In genomic region chr4:121685257-121685656, GRCh38 we compare ENCODE assay signal across 34 cellular contexts. TPM values are rescaled to one million over a fixed set of nuclear protein-coding genes. Genes with fewer than 3 reads are reported as not detected.
DNase-seq lines count a peak whose midpoint lies in the region; ATAC-seq and TF ChIP-seq lines count a peak whose summit lies in the region.
"Had no signal": no experiment of that assay in that cellular context is flagged by ENCODE, and none has a peak within 500 bp of the region (broad histone marks: within the 10 kb centered on the region; RNA-seq: fewer than 3 reads in every experiment).

No MANE protein-coding gene starts in this region.

- H3K9me3 ChIP-seq in CD4-positive, CD25-positive, alpha-beta regulatory T cell (ENCODE audit: control insufficient read depth in 2 of 2, low read length in 2 of 2) = no peaks in the 10 kb centered on the region
- H3K9me3 ChIP-seq in PC-3 (ENCODE audit: low read length) (no peaks in the 10 kb centered on the region), endodermal cell (ENCODE audit: control insufficient read depth, low read length) (no peaks in the 10 kb centered on the region), neural progenitor cell (ENCODE audit: low read depth) (no peaks in the 10 kb centered on the region)
- H3K9me3 ChIP-seq: BE2C, HAP-1, right atrium auricular region, thoracic aorta, uterus had no signal

- H3K4me1 Mint-ChIP-seq in CD4-positive, CD25-positive, alpha-beta regulatory T cell = peaks cover 0 to 8% (median 2%) of the 10 kb centered on the region in 4 donors
- H3K4me1 Mint-ChIP-seq in endodermal cell = peaks cover 12% of the 10 kb centered on the region
- no peaks in the 10 kb centered on the region for H3K4me1 Mint-ChIP-seq in neural progenitor cell

- H2AFZ ChIP-seq in PC-3 (ENCODE audit: low read length) (no peak overlapping the region), neural progenitor cell (replicated peaks) (no peak overlapping the region)
- H2AFZ ChIP-seq: hepatocyte had no signal

- intact Hi-C loops in PC-3 (cut with micrococcal nuclease) = no loop called here

- H4K20me1 ChIP-seq in PC-3 (ENCODE audit: low read length) = peaks cover 24% of the 10 kb centered on the region
- H4K20me1 ChIP-seq in neural progenitor cell (ENCODE audit: low read depth) = no peaks in the 10 kb centered on the region

- H3K27me3 Mint-ChIP-seq in CD4-positive, CD25-positive, alpha-beta regulatory T cell = no peaks in the 10 kb centered on the region
- H3K27me3 Mint-ChIP-seq in endodermal cell (ENCODE audit: insufficient read depth) (no peaks in the 10 kb centered on the region), neural progenitor cell (ENCODE audit: insufficient read depth, low read depth) (no peaks in the 10 kb centered on the region)
- H3K27me3 Mint-ChIP-seq: activated T-helper 17 cell treated with anti-CD3 and anti-CD28 coated beads, Interleukin-2, amount 50 U/mL, for 72 hours had no signal

- H3K27ac Mint-ChIP-seq in CD4-positive, CD25-positive, alpha-beta regulatory T cell = peak overlapping the region in 2 of 3 donors; percentile 21 to 45
- H3K27ac Mint-ChIP-seq in endodermal cell (peak overlapping the region; percentile 36), neural progenitor cell (no peak overlapping the region)
- H3K27ac Mint-ChIP-seq: activated T-helper 17 cell treated with anti-CD3 and anti-CD28 coated beads, Interleukin-2, amount 50 U/mL, for 72 hours; T-helper 2 cell treated with Interferon-gamma antibody and Interleukin-4, amounts not matched to agents 5 μg/mL and 100 μg/mL, for 36 hours had no signal

- H3K27me3 ChIP-seq in CD4-positive, CD25-positive, alpha-beta regulatory T cell (ENCODE audit: control insufficient read depth, insufficient read depth, low read length) = no peaks in the 10 kb centered on the region
- H3K27me3 ChIP-seq in PC-3 (ENCODE audit: low read length) (no peaks in the 10 kb centered on the region), endodermal cell (ENCODE audit: control insufficient read depth, insufficient read depth, low read length, poor library complexity, severe bottlenecking) (no peaks in the 10 kb centered on the region), neural progenitor cell (no peaks in the 10 kb centered on the region)
- H3K27me3 ChIP-seq: BE2C, cardiac muscle cell, hepatocyte, right atrium auricular region, uterus had no signal

- H3F3A ChIP-seq in PC-3 (ENCODE audit: low read length, unreplicated experiment) = peaks cover 3% of the 10 kb centered on the region
- H3F3A ChIP-seq in neural progenitor cell (ENCODE audit: low read depth) = no peaks in the 10 kb centered on the region

- no peak overlapping the region for H3K27ac ChIP-seq in CD4-positive, CD25-positive, alpha-beta regulatory T cell (ENCODE audit: insufficient read depth, low read length, poor library complexity, severe bottlenecking)
- H3K27ac ChIP-seq in PC-3 (ENCODE audit: low read length) (peak overlapping the region; percentile 100), endodermal cell (ENCODE audit: low read depth, low read length) (no peak overlapping the region), neural progenitor cell (peak overlapping the region; percentile 38), substantia nigra (ENCODE audit: low read depth, low read length, poor library complexity, severe bottlenecking) (no peak overlapping the region), caudate nucleus (ENCODE audit: low read depth, low read length) (no peak overlapping the region)
- H3K27ac ChIP-seq: cardiac muscle cell, hepatocyte, right atrium auricular region, thoracic aorta had no signal

- peak overlapping the region; percentile 72 for H3K9ac ChIP-seq in PC-3 (ENCODE audit: low read length)
- no peak overlapping the region for H3K9ac ChIP-seq in endodermal cell (ENCODE audit: extremely low read depth, low read length, poor library complexity, severe bottlenecking)
- no peak overlapping the region for H3K9ac ChIP-seq in neural progenitor cell

- DNase-seq in CD4-positive, CD25-positive, alpha-beta regulatory T cell = no peak
- DNase-seq in PC-3 (no peak), endodermal cell (no peak), neural progenitor cell (ENCODE audit: low spot score) (no peak), hypothalamus (lab: John Stamatoyannopoulos, UW) (no peak), substantia nigra (lab: John Stamatoyannopoulos, UW) (no peak), caudate nucleus (lab: John Stamatoyannopoulos, UW) (no peak)
- DNase-seq: activated CD4-positive, alpha-beta T cell treated with anti-CD3 and anti-CD28 coated beads for 4 hours; aorta; BE2C; cortex of kidney; effector memory CD4-positive, alpha-beta T cell; NCI-H1436 treated with DMSO at 0.1 percent for 48 hours; NCI-H2081 treated with DMSO at 0.1 percent for 48 hours; NCI-H226; NCI-H526 treated with DMSO at 0.1 percent for 48 hours; NK-92 treated with Interleukin-12 subunit alpha and Interleukin-12 subunit beta, amount 100 ng/mL, for 24 hours; posterior cingulate gyrus; SHP77; small intestine; stimulated activated naive CD4-positive, alpha-beta T cell treated with Interleukin-2 at 50 U/mL for 16 hours; uterus had no signal

- BruUV-seq in PC-3 (replicated peaks; lab: Mats Ljungman, UMichigan) = no TSS peak

- H3K4me3 Mint-ChIP-seq in CD4-positive, CD25-positive, alpha-beta regulatory T cell = no peak overlapping the region
- H3K4me3 Mint-ChIP-seq in endodermal cell = no peak overlapping the region
- H3K4me3 Mint-ChIP-seq in neural progenitor cell = no peak overlapping the region
- H3K4me3 Mint-ChIP-seq: activated T-helper 17 cell treated with anti-CD3 and anti-CD28 coated beads, Interleukin-2, amount 50 U/mL, for 72 hours; T-helper 2 cell treated with Interferon-gamma antibody and Interleukin-4, amounts not matched to agents 5 μg/mL and 100 μg/mL, for 36 hours had no signal

- no peak for ATAC-seq in CD4-positive, CD25-positive, alpha-beta regulatory T cell (ENCODE audit: low read depth in 2 of 2)
- ATAC-seq in PC-3 (no peak), HG03460 (IDR thresholded peaks at IDR 0.05; ENCODE audit: unreplicated experiment) (no peak)
- ATAC-seq: activated naive CD4-positive, alpha-beta T cell treated with anti-CD3 and anti-CD28 coated beads, Interleukin-2, amount 50 U/mL, for 72 hours; activated T-helper 17 cell treated with anti-CD3 and anti-CD28 coated beads, Interleukin-2, amount 50 U/mL, for 72 hours; esophagus mucosa; left lobe of liver; Panc1 had no signal

- peaks cover 21% of the 10 kb centered on the region for H3K36me3 Mint-ChIP-seq in CD4-positive, CD25-positive, alpha-beta regulatory T cell
- H3K36me3 Mint-ChIP-seq in endodermal cell (ENCODE audit: low read depth) (peaks cover 32% of the 10 kb centered on the region), neural progenitor cell (peaks cover 21% of the 10 kb centered on the region)
- H3K36me3 Mint-ChIP-seq: activated naive CD4-positive, alpha-beta T cell treated with anti-CD3 and anti-CD28 coated beads, Interleukin-2, amount 50 U/mL, for 72 hours had no signal

- 0 out of 2 replicates have a peak overlapping the region, but pooled peaks have one; percentile 73 for H3K4me2 ChIP-seq in PC-3 (ENCODE audit: low read length)
- H3K4me2 ChIP-seq in neural progenitor cell = no peak overlapping the region
- H3K4me2 ChIP-seq: hepatocyte had no signal

- no peak overlapping the region for H3K4me3 ChIP-seq in CD4-positive, CD25-positive, alpha-beta regulatory T cell (ENCODE audit: low read depth, low read length)
- no peak overlapping the region for H3K4me3 ChIP-seq in PC-3 (ENCODE audit: low read length)
- H3K4me3 ChIP-seq in endodermal cell (ENCODE audit: low read length) = no peak overlapping the region
- H3K4me3 ChIP-seq in neural progenitor cell = no peak overlapping the region
- H3K4me3 ChIP-seq: cardiac muscle cell, HAP-1, hepatocyte, right atrium auricular region, thoracic aorta, uterus had no signal

- H3K36me3 ChIP-seq in CD4-positive, CD25-positive, alpha-beta regulatory T cell (ENCODE audit: control insufficient read depth, insufficient read depth, low read length) = peaks cover 37% of the 10 kb centered on the region
- peaks cover 73% of the 10 kb centered on the region for H3K36me3 ChIP-seq in PC-3 (ENCODE audit: low read depth, low read length)
- peaks cover 66% of the 10 kb centered on the region for H3K36me3 ChIP-seq in endodermal cell (ENCODE audit: control insufficient read depth, insufficient read depth, low read length)
- peaks cover 15% of the 10 kb centered on the region for H3K36me3 ChIP-seq in neural progenitor cell
- H3K36me3 ChIP-seq: uterus had no signal

- CTCF ChIA-PET in PC-3 (lab: Charles Lee) = no interaction called here

- TF ChIP-seq CTCF in PC-3 (conservative IDR thresholded peaks at IDR 0.05; ENCODE audit: low read depth, low read length) (no peak), endodermal cell (conservative IDR thresholded peaks at IDR 0.05) (no peak), neural progenitor cell (IDR thresholded peaks at IDR 0.05) (no peak)

- peaks cover 9% of the 10 kb centered on the region for H3K4me1 ChIP-seq in CD4-positive, CD25-positive, alpha-beta regulatory T cell (ENCODE audit: control insufficient read depth, insufficient read depth, low read length, poor library complexity, severe bottlenecking)
- H3K4me1 ChIP-seq in PC-3 (ENCODE audit: insufficient read depth, low read length) = peaks cover 51% of the 10 kb centered on the region
- H3K4me1 ChIP-seq in endodermal cell (ENCODE audit: control insufficient read depth, insufficient read depth, low read length) = peaks cover 6% of the 10 kb centered on the region
- H3K4me1 ChIP-seq in neural progenitor cell = no peaks in the 10 kb centered on the region
- H3K4me1 ChIP-seq: BE2C, HAP-1 had no signal

- H3K9me3 Mint-ChIP-seq in CD4-positive, CD25-positive, alpha-beta regulatory T cell = no peaks in the 10 kb centered on the region
- H3K9me3 Mint-ChIP-seq in endodermal cell (no peaks in the 10 kb centered on the region), neural progenitor cell (no peaks in the 10 kb centered on the region)
- H3K9me3 Mint-ChIP-seq: activated naive CD4-positive, alpha-beta T cell treated with anti-CD3 and anti-CD28 coated beads, Interleukin-2, amount 50 U/mL, for 72 hours; activated T-helper 17 cell treated with anti-CD3 and anti-CD28 coated beads, Interleukin-2, amount 50 U/mL, for 72 hours; T-helper 2 cell treated with Interferon-gamma antibody and Interleukin-4, amounts not matched to agents 5 μg/mL and 100 μg/mL, for 36 hours had no signal

- no peaks in the 10 kb centered on the region for H3K9me2 ChIP-seq in PC-3 (replicated peaks; ENCODE audit: low read length)

- WGBS in endodermal cell (ENCODE audit: insufficient coverage in 1 of 2, insufficient read length in 1 of 2), 2 experiments = 93 to 100% methylated on average over 2 of the region's 2 CpGs

- POLR2A ChIA-PET in PC-3 (lab: Charles Lee; ENCODE audit: unreplicated experiment) = no interaction called here

- H3K79me2 ChIP-seq in PC-3 (ENCODE audit: low read length) (peaks cover 88% of the 10 kb centered on the region), neural progenitor cell (ENCODE audit: low read depth) (peaks cover 23% of the 10 kb centered on the region)

RNA-seq across cellular contexts. Expression of gene ANXA5, which starts 11.5 kb away (rescaled TPM):
- 125 TPM for total RNA-seq in CD4-positive, CD25-positive, alpha-beta regulatory T cell
- polyA plus RNA-seq in CD4-positive, CD25-positive, alpha-beta regulatory T cell = 100 to 1,000 TPM; 224 to 380 (median 302) TPM
- total RNA-seq in PC-3 (2014; rRNA removed) (271 and 280 TPM in 2 replicates), endodermal cell (100 to 1,000 TPM; 212 to 241 TPM), neural progenitor cell (ENCODE audit: low replicate concordance) (153 and 216 TPM in 2 replicates)
- 267 TPM for polyA plus RNA-seq in endodermal cell (2013, experiment 1 of 2)
- 290 TPM for polyA plus RNA-seq in endodermal cell (2013, experiment 2 of 2)

Comparison
In these comparisons a context has a peak if more than half of its experiments do, and no peak if none do; other contexts are left out.
1. H3K27ac ChIP-seq: peak in PC-3 (single experiment) and neural progenitor cell (single experiment); none in CD4-positive, CD25-positive, alpha-beta regulatory T cell (single experiment), endodermal cell (single experiment), substantia nigra (single experiment) and caudate nucleus (single experiment).